Comparison of ENCODE assay signal across 1 cellular context in genomic region chr14:74841230-74842207, GRCh38.
TF ChIP-seq lines count a peak whose summit lies in the region.

No MANE protein-coding gene starts in this region.

TF ChIP-seq in GM12878, 131 proteins besides CTCF, POLR2A, EP300 and RAD21 (continued from another document and continues in another):
- no peak for TF ChIP-seq ZBTB11 (CRISPR knock-in tag; IDR thresholded peaks at IDR 0.05)
- TF ChIP-seq BCL11A (IDR thresholded peaks at IDR 0.05; ENCODE audit: low read depth, low read length) = peak; percentile 51; the same call in 1 of the 2 replicates
- TF ChIP-seq E2F4 (IDR thresholded peaks at IDR 0.05; ENCODE audit: low read depth, low read length) = no peak
- no peak for TF ChIP-seq ELK1 (IDR thresholded peaks at IDR 0.05; ENCODE audit: low read depth, low read length)
- TF ChIP-seq SREBF1 (IDR thresholded peaks at IDR 0.05; ENCODE audit: low read length) = no peak
- TF ChIP-seq NR2F1 (conservative IDR thresholded peaks at IDR 0.05) = 0 out of 2 replicates have a peak, but pooled peaks have one; percentile 49
- TF ChIP-seq JUND (IDR thresholded peaks at IDR 0.05; ENCODE audit: low read depth, low read length) = no peak
- no peak for TF ChIP-seq MAX (IDR thresholded peaks at IDR 0.05; ENCODE audit: low read depth, low read length)
- no peak for TF ChIP-seq GABPA (IDR thresholded peaks at IDR 0.05; ENCODE audit: low read depth)
- TF ChIP-seq SIN3A (IDR thresholded peaks at IDR 0.05; ENCODE audit: low read depth, low read length) = no peak
- TF ChIP-seq FOXM1 (IDR thresholded peaks at IDR 0.05; ENCODE audit: low read depth, low read length) = peak; percentile 63
- peak; percentile 77; the same call in 1 of the 2 replicates for TF ChIP-seq ATF2 (IDR thresholded peaks at IDR 0.05; ENCODE audit: low read length)
- TF ChIP-seq WRNIP1 (IDR thresholded peaks at IDR 0.05; ENCODE audit: borderline replicate concordance, low read depth, low read length) = no peak
- no peak for TF ChIP-seq ATF3 (IDR thresholded peaks at IDR 0.05; ENCODE audit: borderline replicate concordance, extremely low read depth, low read depth, low read length)
- TF ChIP-seq IRF5 (IDR thresholded peaks at IDR 0.05; ENCODE audit: borderline replicate concordance) = no peak
- TF ChIP-seq ZNF622 (IDR thresholded peaks at IDR 0.05) = no peak
- TF ChIP-seq STAT1 (conservative IDR thresholded peaks at IDR 0.05) = no peak
- no peak for TF ChIP-seq KDM1A (IDR thresholded peaks at IDR 0.05; ENCODE audit: borderline replicate concordance)
- TF ChIP-seq TAF1 (IDR thresholded peaks at IDR 0.05; ENCODE audit: borderline replicate concordance, low read depth, low read length) = no peak
- TF ChIP-seq CUX1 (IDR thresholded peaks at IDR 0.05; ENCODE audit: insufficient replicate concordance, low read depth, low read length) = no peak
- TF ChIP-seq NFYA (IDR thresholded peaks at IDR 0.05; ENCODE audit: borderline replicate concordance, low read depth, low read length) = no peak
- TF ChIP-seq JUNB (IDR thresholded peaks at IDR 0.05) = peak; percentile 67
- no peak for TF ChIP-seq KAT2A (conservative IDR thresholded peaks at IDR 0.05; ENCODE audit: control insufficient read depth, low read depth, low read length)
- TF ChIP-seq ZNF592 (IDR thresholded peaks at IDR 0.05) = no peak
- peak; percentile 89 for TF ChIP-seq DPF2 (IDR thresholded peaks at IDR 0.05)
- TF ChIP-seq CREM (IDR thresholded peaks at IDR 0.05; ENCODE audit: low read depth) = peak; percentile 36; the same call in 1 of the 2 replicates
- peak; percentile 27; the same call in 1 of the 2 replicates for TF ChIP-seq PKNOX1 (IDR thresholded peaks at IDR 0.05)
- no peak for TF ChIP-seq ZNF687 (IDR thresholded peaks at IDR 0.05)
- no peak for TF ChIP-seq POLR2AphosphoS2 (IDR thresholded peaks at IDR 0.05; ENCODE audit: low read depth, low read length)
- no peak; the same call in 1 of the 2 replicates for TF ChIP-seq IRF4 (IDR thresholded peaks at IDR 0.05; ENCODE audit: low read depth, low read length)
